Comparison of ENCODE assay signal across 28 cellular contexts in the genomic region with DNA sequence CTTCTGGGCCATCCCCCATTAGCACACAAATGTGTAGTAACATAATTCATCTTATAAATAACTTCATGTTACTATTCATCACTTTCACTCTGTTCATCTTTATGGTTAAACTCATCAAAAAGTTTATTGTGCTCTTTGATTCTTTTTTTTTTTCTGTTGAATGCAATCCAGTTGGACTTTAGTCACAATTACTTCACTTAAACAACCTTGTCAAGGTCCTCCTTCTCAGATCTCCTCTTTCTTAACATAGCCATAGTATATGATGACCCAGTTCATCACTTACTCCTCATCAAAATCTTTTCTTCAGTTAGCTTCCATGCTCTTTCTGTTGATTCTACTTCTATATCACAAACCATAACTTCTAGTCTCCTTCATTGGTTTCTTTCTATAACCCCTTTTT.
"Had no signal": no experiment of that assay in that cellular context is flagged by ENCODE, and none has a peak within 500 bp of the region (broad histone marks: within the 10 kb centered on the region; RNA-seq: fewer than 3 reads in every experiment).

No MANE protein-coding gene starts in this region.

- H3K27me3 Mint-ChIP-seq: dendritic cell treated with granulocyte-macrophage colony-stimulating factor and Interleukin-4, amounts not matched to agents 40 ng/mL and 50 ng/mL, for 4 days; effector memory CD8-positive, alpha-beta T cell had no signal

- H3K4me1 Mint-ChIP-seq: endodermal cell had no signal

- ATAC-seq: effector memory CD8-positive, alpha-beta T cell; foreskin keratinocyte; gastrocnemius medialis; gastroesophageal sphincter; heart left ventricle had no signal

- H3K27me3 ChIP-seq: colonic mucosa, dorsolateral prefrontal cortex, esophagus muscularis mucosa, esophagus squamous epithelium, foreskin keratinocyte, gastrocnemius medialis, gastroesophageal sphincter, heart left ventricle had no signal

- H3K4me3 Mint-ChIP-seq: dendritic cell treated with granulocyte-macrophage colony-stimulating factor and Interleukin-4, amounts not matched to agents 40 ng/mL and 50 ng/mL, for 4 days; effector memory CD8-positive, alpha-beta T cell; endodermal cell had no signal

- H3K9me3 Mint-ChIP-seq: endodermal cell had no signal

- H3K4me3 ChIP-seq: colonic mucosa, coronary artery, dorsolateral prefrontal cortex, esophagus muscularis mucosa, esophagus squamous epithelium, gastrocnemius medialis, gastroesophageal sphincter, heart left ventricle had no signal

- H3K4me1 ChIP-seq: colonic mucosa, esophagus muscularis mucosa, esophagus squamous epithelium, foreskin keratinocyte, gastrocnemius medialis, gastroesophageal sphincter, heart left ventricle had no signal

- H3K27ac Mint-ChIP-seq: dendritic cell treated with granulocyte-macrophage colony-stimulating factor and Interleukin-4, amounts not matched to agents 40 ng/mL and 50 ng/mL, for 4 days; effector memory CD8-positive, alpha-beta T cell; endodermal cell had no signal

- DNase-seq: cerebellar nuclear complex; colonic mucosa; cortex of kidney; dermis blood vessel endothelial cell; dorsolateral prefrontal cortex; effector CD4-positive, alpha-beta T cell; effector CD8-positive, alpha-beta T cell; effector memory CD4-positive, alpha-beta T cell; effector memory CD8-positive, alpha-beta T cell; endodermal cell; erythroblast; esophagus squamous epithelium; foreskin fibroblast; foreskin keratinocyte; foreskin melanocyte; gastrocnemius medialis; glutamatergic neuron; head of caudate nucleus; heart left ventricle had no signal

- FAIRE-seq: colon, endometrium, endothelial cell of umbilical vein, frontal cortex had no signal

- H3K27ac ChIP-seq: colonic mucosa, coronary artery, dorsolateral prefrontal cortex, epithelial cell of prostate, esophagus muscularis mucosa, esophagus squamous epithelium, foreskin keratinocyte, gastrocnemius medialis, gastroesophageal sphincter, heart left ventricle had no signal

- H3K36me3 ChIP-seq: colonic mucosa, esophagus muscularis mucosa, esophagus squamous epithelium, gastrocnemius medialis, gastroesophageal sphincter, heart left ventricle had no signal

- H3K9me3 ChIP-seq: colonic mucosa, esophagus muscularis mucosa, esophagus squamous epithelium, gastrocnemius medialis, gastroesophageal sphincter had no signal
